Comparison of ENCODE assay signal across 1 cellular context in the genomic region with DNA sequence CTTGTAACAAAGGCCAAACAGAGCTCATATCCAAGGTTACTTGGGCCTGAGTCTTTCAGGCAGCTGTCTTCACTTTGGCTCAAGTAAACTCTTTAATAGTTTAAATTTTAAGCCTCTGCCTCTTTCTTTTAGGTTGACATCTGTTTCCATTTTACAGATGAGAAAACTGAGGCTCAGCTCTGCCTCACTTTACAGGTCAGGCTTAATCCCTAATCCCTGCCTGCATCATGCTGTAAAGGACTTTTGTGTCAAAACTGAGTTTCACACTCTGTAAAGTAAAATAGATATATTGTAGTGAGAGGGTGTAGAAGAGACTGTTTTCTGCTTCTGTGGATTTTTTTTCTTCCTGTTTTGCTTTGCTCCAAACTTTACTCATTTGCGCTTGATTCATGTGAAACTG.
A peak's percentile ranks its signal among the peaks of the same experiment; 100 is the strongest.
TF ChIP-seq lines count a peak whose summit lies in the region.

No MANE protein-coding gene starts in this region.

TF ChIP-seq in H1, 55 proteins besides CTCF, POLR2A, EP300 and RAD21:
- TF ChIP-seq SIN3A (conservative IDR thresholded peaks at IDR 0.05 in 1 of 2, IDR thresholded peaks at IDR 0.05 in 1 of 2; ENCODE audit: low read depth in 1 of 2, low read length in 2 of 2) (no peak), KDM1A (IDR thresholded peaks at IDR 0.05; ENCODE audit: borderline replicate concordance, low read length) (peak; percentile 31; the same call in 1 of the 2 replicates), TBP (IDR thresholded peaks at IDR 0.05; ENCODE audit: low read depth, low read length) (no peak)
- TF ChIP-seq, protein P1, sequence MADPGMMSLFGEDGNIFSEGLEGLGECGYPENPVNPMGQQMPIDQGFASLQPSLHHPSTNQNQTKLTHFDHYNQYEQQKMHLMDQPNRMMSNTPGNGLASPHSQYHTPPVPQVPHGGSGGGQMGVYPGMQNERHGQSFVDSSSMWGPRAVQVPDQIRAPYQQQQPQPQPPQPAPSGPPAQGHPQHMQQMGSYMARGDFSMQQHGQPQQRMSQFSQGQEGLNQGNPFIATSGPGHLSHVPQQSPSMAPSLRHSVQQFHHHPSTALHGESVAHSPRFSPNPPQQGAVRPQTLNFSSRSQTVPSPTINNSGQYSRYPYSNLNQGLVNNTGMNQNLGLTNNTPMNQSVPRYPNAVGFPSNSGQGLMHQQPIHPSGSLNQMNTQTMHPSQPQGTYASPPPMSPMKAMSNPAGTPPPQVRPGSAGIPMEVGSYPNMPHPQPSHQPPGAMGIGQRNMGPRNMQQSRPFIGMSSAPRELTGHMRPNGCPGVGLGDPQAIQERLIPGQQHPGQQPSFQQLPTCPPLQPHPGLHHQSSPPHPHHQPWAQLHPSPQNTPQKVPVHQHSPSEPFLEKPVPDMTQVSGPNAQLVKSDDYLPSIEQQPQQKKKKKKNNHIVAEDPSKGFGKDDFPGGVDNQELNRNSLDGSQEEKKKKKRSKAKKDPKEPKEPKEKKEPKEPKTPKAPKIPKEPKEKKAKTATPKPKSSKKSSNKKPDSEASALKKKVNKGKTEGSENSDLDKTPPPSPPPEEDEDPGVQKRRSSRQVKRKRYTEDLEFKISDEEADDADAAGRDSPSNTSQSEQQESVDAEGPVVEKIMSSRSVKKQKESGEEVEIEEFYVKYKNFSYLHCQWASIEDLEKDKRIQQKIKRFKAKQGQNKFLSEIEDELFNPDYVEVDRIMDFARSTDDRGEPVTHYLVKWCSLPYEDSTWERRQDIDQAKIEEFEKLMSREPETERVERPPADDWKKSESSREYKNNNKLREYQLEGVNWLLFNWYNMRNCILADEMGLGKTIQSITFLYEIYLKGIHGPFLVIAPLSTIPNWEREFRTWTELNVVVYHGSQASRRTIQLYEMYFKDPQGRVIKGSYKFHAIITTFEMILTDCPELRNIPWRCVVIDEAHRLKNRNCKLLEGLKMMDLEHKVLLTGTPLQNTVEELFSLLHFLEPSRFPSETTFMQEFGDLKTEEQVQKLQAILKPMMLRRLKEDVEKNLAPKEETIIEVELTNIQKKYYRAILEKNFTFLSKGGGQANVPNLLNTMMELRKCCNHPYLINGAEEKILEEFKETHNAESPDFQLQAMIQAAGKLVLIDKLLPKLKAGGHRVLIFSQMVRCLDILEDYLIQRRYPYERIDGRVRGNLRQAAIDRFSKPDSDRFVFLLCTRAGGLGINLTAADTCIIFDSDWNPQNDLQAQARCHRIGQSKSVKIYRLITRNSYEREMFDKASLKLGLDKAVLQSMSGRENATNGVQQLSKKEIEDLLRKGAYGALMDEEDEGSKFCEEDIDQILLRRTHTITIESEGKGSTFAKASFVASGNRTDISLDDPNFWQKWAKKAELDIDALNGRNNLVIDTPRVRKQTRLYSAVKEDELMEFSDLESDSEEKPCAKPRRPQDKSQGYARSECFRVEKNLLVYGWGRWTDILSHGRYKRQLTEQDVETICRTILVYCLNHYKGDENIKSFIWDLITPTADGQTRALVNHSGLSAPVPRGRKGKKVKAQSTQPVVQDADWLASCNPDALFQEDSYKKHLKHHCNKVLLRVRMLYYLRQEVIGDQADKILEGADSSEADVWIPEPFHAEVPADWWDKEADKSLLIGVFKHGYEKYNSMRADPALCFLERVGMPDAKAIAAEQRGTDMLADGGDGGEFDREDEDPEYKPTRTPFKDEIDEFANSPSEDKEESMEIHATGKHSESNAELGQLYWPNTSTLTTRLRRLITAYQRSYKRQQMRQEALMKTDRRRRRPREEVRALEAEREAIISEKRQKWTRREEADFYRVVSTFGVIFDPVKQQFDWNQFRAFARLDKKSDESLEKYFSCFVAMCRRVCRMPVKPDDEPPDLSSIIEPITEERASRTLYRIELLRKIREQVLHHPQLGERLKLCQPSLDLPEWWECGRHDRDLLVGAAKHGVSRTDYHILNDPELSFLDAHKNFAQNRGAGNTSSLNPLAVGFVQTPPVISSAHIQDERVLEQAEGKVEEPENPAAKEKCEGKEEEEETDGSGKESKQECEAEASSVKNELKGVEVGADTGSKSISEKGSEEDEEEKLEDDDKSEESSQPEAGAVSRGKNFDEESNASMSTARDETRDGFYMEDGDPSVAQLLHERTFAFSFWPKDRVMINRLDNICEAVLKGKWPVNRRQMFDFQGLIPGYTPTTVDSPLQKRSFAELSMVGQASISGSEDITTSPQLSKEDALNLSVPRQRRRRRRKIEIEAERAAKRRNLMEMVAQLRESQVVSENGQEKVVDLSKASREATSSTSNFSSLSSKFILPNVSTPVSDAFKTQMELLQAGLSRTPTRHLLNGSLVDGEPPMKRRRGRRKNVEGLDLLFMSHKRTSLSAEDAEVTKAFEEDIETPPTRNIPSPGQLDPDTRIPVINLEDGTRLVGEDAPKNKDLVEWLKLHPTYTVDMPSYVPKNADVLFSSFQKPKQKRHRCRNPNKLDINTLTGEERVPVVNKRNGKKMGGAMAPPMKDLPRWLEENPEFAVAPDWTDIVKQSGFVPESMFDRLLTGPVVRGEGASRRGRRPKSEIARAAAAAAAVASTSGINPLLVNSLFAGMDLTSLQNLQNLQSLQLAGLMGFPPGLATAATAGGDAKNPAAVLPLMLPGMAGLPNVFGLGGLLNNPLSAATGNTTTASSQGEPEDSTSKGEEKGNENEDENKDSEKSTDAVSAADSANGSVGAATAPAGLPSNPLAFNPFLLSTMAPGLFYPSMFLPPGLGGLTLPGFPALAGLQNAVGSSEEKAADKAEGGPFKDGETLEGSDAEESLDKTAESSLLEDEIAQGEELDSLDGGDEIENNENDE (IDR thresholded peaks at IDR 0.05; ENCODE audit: insufficient replicate concordance, low read length) = no peak
